ENCODE assay signal across 15 cellular contexts in genomic region chr15:52042051-52042851, GRCh38. TPM values are rescaled to one million over a fixed set of nuclear protein-coding genes. Genes with fewer than 3 reads are reported as not detected.
A peak's percentile ranks its signal among the peaks of the same experiment; 100 is the strongest.
DNase-seq lines count a peak whose midpoint lies in the region; ATAC-seq, FAIRE-seq and TF ChIP-seq lines count a peak whose summit lies in the region.
"Had no signal": no experiment of that assay in that cellular context is flagged by ENCODE, and none has a peak within 500 bp of the region (broad histone marks: within the 10 kb centered on the region; RNA-seq: fewer than 3 reads in every experiment).

No MANE protein-coding gene starts in this region.

- intact Hi-C loops in PC-3 (cut with micrococcal nuclease): no loop called here
- intact Hi-C loops in gastrocnemius medialis (cut with DNase I; ENCODE audit: low total_unique reads): no loop called here

- H3K4me3 ChIP-seq in PC-3 (ENCODE audit: low read length) (no peak overlapping the region), epithelial cell of esophagus (ENCODE audit: low read length) (no peak overlapping the region), gastrocnemius medialis (no peak overlapping the region)
- H3K4me3 ChIP-seq: HAP-1, MG63 had no signal

- no peak for FAIRE-seq in urothelium cell line (lab: Jason Lieb, UNC)
- FAIRE-seq: colon had no signal

- POLR2A ChIA-PET in PC-3 (lab: Charles Lee; ENCODE audit: unreplicated experiment): no interaction called here

- H3K27ac ChIP-seq in PC-3 (ENCODE audit: low read length) (no peak overlapping the region), gastrocnemius medialis (peak overlapping the region; percentile 35 to 82 (median 64))
- H3K27ac ChIP-seq: 22Rv1 had no signal

- TF ChIP-seq CTCF in PC-3 (conservative IDR thresholded peaks at IDR 0.05; ENCODE audit: low read depth, low read length) (no peak), epithelial cell of esophagus (IDR thresholded peaks at IDR 0.05; ENCODE audit: insufficient read depth, low read depth, low read length, missing control alignments) (no peak), gastrocnemius medialis (IDR thresholded peaks at IDR 0.05 in 4 of 5, conservative IDR thresholded peaks at IDR 0.05 in 1 of 5) (no peak)

- H2AFZ ChIP-seq in PC-3 (ENCODE audit: low read length): no peak overlapping the region

- in situ Hi-C loops in gastrocnemius medialis (cut with MboI; ENCODE audit: low sequenced_read_pairs in 4 of 4): no loop called here

- peaks cover 14% of the 10 kb centered on the region for H3K4me1 ChIP-seq in PC-3 (ENCODE audit: insufficient read depth, low read length)
- peaks cover 63 to 81% of the 10 kb centered on the region in 2 donors for H3K4me1 ChIP-seq in gastrocnemius medialis

- H3K79me2 ChIP-seq in PC-3 (ENCODE audit: low read length): peaks cover 95% of the 10 kb centered on the region

- DNase-seq in NCI-H510A treated with DMSO at 0.1 percent for 48 hours (lab: John Stamatoyannopoulos, UW) (peak; percentile 32), NCI-H510A (lab: John Stamatoyannopoulos, UW) (no peak), PC-3 (peak; percentile 33), epithelial cell of esophagus (ENCODE audit: low read depth) (peak; percentile 45), gastrocnemius medialis (no peak), urothelium cell line (ENCODE audit: low spot score) (no peak), NCI-H1417 treated with DMSO at 0.1 percent for 48 hours (lab: John Stamatoyannopoulos, UW) (no peak), NCI-H1048 (lab: John Stamatoyannopoulos, UW) (no peak)
- DNase-seq: activated CD8-positive, alpha-beta memory T cell treated with anti-CD3 and anti-CD28 coated beads for 24 hours; MG63; Right ventricle myocardium superior had no signal

- no peak overlapping the region for H3K9ac ChIP-seq in PC-3 (ENCODE audit: low read length)

- BruUV-seq in PC-3 (replicated peaks; lab: Mats Ljungman, UMichigan): no TSS peak

- ATAC-seq in PC-3 (peak; percentile 49), gastrocnemius medialis (no peak)
- ATAC-seq: activated naive CD4-positive, alpha-beta T cell treated with anti-CD3 and anti-CD28 coated beads, Interleukin-2, amount 50 U/mL, for 72 hours had no signal

- no peak for TF ChIP-seq POLR2A in gastrocnemius medialis (IDR thresholded peaks at IDR 0.05)

- H3K36me3 ChIP-seq in PC-3 (ENCODE audit: low read depth, low read length) (no peaks in the 10 kb centered on the region), gastrocnemius medialis (no peaks in the 10 kb centered on the region)
- H3K36me3 ChIP-seq: HAP-1 had no signal

- H3F3A ChIP-seq in PC-3 (ENCODE audit: low read length, unreplicated experiment): no peaks in the 10 kb centered on the region

- no peaks in the 10 kb centered on the region for H3K27me3 ChIP-seq in PC-3 (ENCODE audit: low read length)
- no peaks in the 10 kb centered on the region for H3K27me3 ChIP-seq in gastrocnemius medialis
- H3K27me3 ChIP-seq: MG63 had no signal

- H3K9me3 ChIP-seq in PC-3 (ENCODE audit: low read length): no peaks in the 10 kb centered on the region
- H3K9me3 ChIP-seq in gastrocnemius medialis: no peaks in the 10 kb centered on the region
- H3K9me3 ChIP-seq: HAP-1, MG63 had no signal

- 0 out of 2 replicates have a peak overlapping the region, but pooled peaks have one; percentile 1 for H3K4me2 ChIP-seq in PC-3 (ENCODE audit: low read length)

- CTCF ChIA-PET in PC-3 (lab: Charles Lee): no interaction called here

- no peaks in the 10 kb centered on the region for H3K9me2 ChIP-seq in PC-3 (replicated peaks; ENCODE audit: low read length)

- H4K20me1 ChIP-seq in PC-3 (ENCODE audit: low read length): peaks cover 21% of the 10 kb centered on the region

RNA-seq across cellular contexts. Expression of gene MAPK6, which starts 23.2 kb away (rescaled TPM):
- 21.9 and 22.5 TPM in 2 replicates for total RNA-seq in PC-3 (2014; rRNA removed)
- 10 to 100 TPM; 47.6 to 84.4 (median 56.4) TPM for total RNA-seq in gastrocnemius medialis

Comparison
In these comparisons a context has a peak if more than half of its experiments do, and no peak if none do; other contexts are left out.
1. DNase-seq: peak in NCI-H510A treated with DMSO at 0.1 percent for 48 hours (single experiment), PC-3 (single experiment) and epithelial cell of esophagus (single experiment); none in NCI-H510A (single experiment), gastrocnemius medialis (0 of 2), urothelium cell line (single experiment), NCI-H1417 treated with DMSO at 0.1 percent for 48 hours (single experiment) and NCI-H1048 (single experiment).